In the genomic region with DNA sequence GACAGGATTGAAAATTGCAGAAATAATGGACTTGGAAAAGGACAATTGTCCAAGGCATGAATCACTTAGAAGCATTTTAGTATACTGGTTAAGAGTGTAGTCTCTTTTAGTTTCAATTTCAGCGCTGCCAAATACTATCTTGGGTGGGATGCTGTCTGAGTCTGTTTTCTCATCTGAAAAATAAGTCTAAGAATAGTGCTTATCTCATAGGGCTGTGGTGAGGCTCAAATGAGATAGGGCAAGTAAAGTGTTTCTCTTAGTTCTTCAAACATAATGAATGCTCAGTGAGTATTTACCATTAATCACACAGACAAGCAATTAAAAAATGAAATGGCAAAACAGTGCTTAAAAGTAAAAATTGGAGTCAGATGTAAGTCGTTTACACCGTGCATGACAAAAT, we compare ENCODE assay signal across 14 cellular contexts. TPM values are rescaled to one million over a fixed set of nuclear protein-coding genes. Genes with fewer than 3 reads are reported as not detected.
DNase-seq lines count a peak whose midpoint lies in the region; ATAC-seq and TF ChIP-seq lines count a peak whose summit lies in the region.
"Had no signal": no experiment of that assay in that cellular context is flagged by ENCODE, and none has a peak within 500 bp of the region (broad histone marks: within the 10 kb centered on the region; RNA-seq: fewer than 3 reads in every experiment).

No MANE protein-coding gene starts in this region.

- no peak overlapping the region for H4K8ac ChIP-seq in IMR-90 (ENCODE audit: low read depth in 2 of 2, low read length in 2 of 2)

- H3K9me3 Mint-ChIP-seq in mesothelial cell of epicardium: peaks cover 7% of the 10 kb centered on the region
- H3K9me3 Mint-ChIP-seq: stimulated activated effector memory CD8-positive, alpha-beta T cell treated with anti-CD3 and anti-CD28 coated beads, Interleukin-12 subunit alpha, Interleukin-12 subunit beta, amount 100 ng/mL, for 72 hours had no signal

- no peak overlapping the region for H2AK5ac ChIP-seq in IMR-90 (ENCODE audit: low read depth, low read length)

- no peak overlapping the region for H2BK5ac ChIP-seq in IMR-90 (ENCODE audit: low read depth, low read length, poor library complexity, severe bottlenecking)

- TF ChIP-seq CTCF in AG10803 (conservative IDR thresholded peaks at IDR 0.05; ENCODE audit: low read length) (no peak), IMR-90 (conservative IDR thresholded peaks at IDR 0.05; ENCODE audit: low read depth, low read length) (no peak), mesothelial cell of epicardium (IDR thresholded peaks at IDR 0.05; ENCODE audit: unreplicated experiment) (no peak)

- CTCF ChIA-PET in IMR-90 (lab: Yijun Ruan, JAX): no interaction called here

- no peak overlapping the region for H3K14ac ChIP-seq in IMR-90 (replicated peaks; ENCODE audit: low read depth, low read length)

- intact Hi-C loops in IMR-90 (cut with micrococcal nuclease): no loop called here

- no peak overlapping the region for H3K4me3 Mint-ChIP-seq in mesothelial cell of epicardium
- no peak overlapping the region for H3K4me3 Mint-ChIP-seq in T-helper 17 cell
- H3K4me3 Mint-ChIP-seq: CD4-positive, CD25-positive, alpha-beta regulatory T cell; stimulated activated effector memory CD8-positive, alpha-beta T cell treated with anti-CD3 and anti-CD28 coated beads, Interleukin-12 subunit alpha, Interleukin-12 subunit beta, amount 100 ng/mL, for 72 hours had no signal

- H3K9ac ChIP-seq in IMR-90 (ENCODE audit: low read depth, low read length): no peak overlapping the region
- H3K9ac ChIP-seq in endocrine pancreas (ENCODE audit: control insufficient read depth, insufficient read depth, low read length): no peak overlapping the region

- H2BK120ac ChIP-seq in IMR-90 (ENCODE audit: low read depth, low read length): no peak overlapping the region

- no peaks in the 10 kb centered on the region for H3K79me1 ChIP-seq in IMR-90 (ENCODE audit: low read depth in 1 of 2, low read length in 2 of 2)

- no peak overlapping the region for H3K4me3 ChIP-seq in AG10803 (ENCODE audit: low read length)
- H3K4me3 ChIP-seq in IMR-90 (ENCODE audit: insufficient read depth, low read depth, low read length): no peak overlapping the region
- peak overlapping the region; percentile 57 for H3K4me3 ChIP-seq in endocrine pancreas (ENCODE audit: control insufficient read depth, insufficient read depth, low read length)

- DNase-seq in AG10803 (ENCODE audit: low read depth): peak; percentile 16
- no peak for DNase-seq in IMR-90
- DNase-seq in mesothelial cell of epicardium (ENCODE audit: low spot score in 2 of 2, unreplicated experiment in 2 of 2): no peak
- DNase-seq in NCI-H526 treated with DMSO at 0.1 percent for 48 hours (lab: John Stamatoyannopoulos, UW): no peak
- no peak for DNase-seq in T-helper 17 cell
- DNase-seq in KG1 (lab: John Stamatoyannopoulos, UW): no peak
- DNase-seq: activated CD4-positive, alpha-beta T cell treated with anti-CD3 and anti-CD28 coated beads for 1 hour; CD4-positive, CD25-positive, alpha-beta regulatory T cell; SIG-M5 had no signal

- H4K5ac ChIP-seq in IMR-90 (ENCODE audit: low read depth, low read length): no peak overlapping the region

- POLR2A ChIA-PET in IMR-90 (lab: Charles Lee; ENCODE audit: unreplicated experiment): no interaction called here

- no peaks in the 10 kb centered on the region for H3K36me3 ChIP-seq in IMR-90 (ENCODE audit: control insufficient read depth, insufficient read depth, low read length)
- H3K36me3 ChIP-seq in endocrine pancreas (ENCODE audit: control insufficient read depth, insufficient read depth, low read length): no peaks in the 10 kb centered on the region

- no peak overlapping the region for H3K56ac ChIP-seq in IMR-90 (ENCODE audit: extremely low read depth, insufficient read depth, low read length)

- peaks cover 13% of the 10 kb centered on the region for H3K4me1 Mint-ChIP-seq in mesothelial cell of epicardium
- peaks cover 3% of the 10 kb centered on the region for H3K4me1 Mint-ChIP-seq in T-helper 17 cell
- H3K4me1 Mint-ChIP-seq: stimulated activated effector memory CD8-positive, alpha-beta T cell treated with anti-CD3 and anti-CD28 coated beads, Interleukin-12 subunit alpha, Interleukin-12 subunit beta, amount 100 ng/mL, for 72 hours had no signal

- peak overlapping the region; percentile 45; the same call in 1 of the 2 replicates for H3K4me2 ChIP-seq in IMR-90 (ENCODE audit: low read depth, low read length)

- no peak for TF ChIP-seq POLR2A in IMR-90 (IDR thresholded peaks at IDR 0.05; ENCODE audit: low read depth, low read length)

- no peak overlapping the region for H2AK9ac ChIP-seq in IMR-90 (replicated peaks; ENCODE audit: low read depth, low read length, poor library complexity)

- H3K36me3 Mint-ChIP-seq in mesothelial cell of epicardium (no peaks in the 10 kb centered on the region), T-helper 17 cell (ENCODE audit: low read depth) (no peaks in the 10 kb centered on the region)
- H3K36me3 Mint-ChIP-seq: CD4-positive, CD25-positive, alpha-beta regulatory T cell; stimulated activated effector memory CD8-positive, alpha-beta T cell treated with anti-CD3 and anti-CD28 coated beads, Interleukin-12 subunit alpha, Interleukin-12 subunit beta, amount 100 ng/mL, for 72 hours had no signal

- BruUV-seq in IMR-90 (replicated peaks; lab: Mats Ljungman, UMichigan): no TSS peak

- no peak overlapping the region for H2AFZ ChIP-seq in IMR-90 (replicated peaks; ENCODE audit: low read length, poor library complexity)

- in situ Hi-C loops in IMR-90 (cut with MboI; ENCODE audit: low sequenced_read_pairs): no loop called here

- H3K27ac ChIP-seq in IMR-90 (ENCODE audit: insufficient read depth, low read length): no peak overlapping the region
- H3K27ac ChIP-seq: HL-60 had no signal

- ATAC-seq in IMR-90 (ENCODE audit: low read depth) (no peak), HG03025 (IDR thresholded peaks at IDR 0.05; ENCODE audit: low FRiP score, unreplicated experiment) (no peak), T-helper 17 cell (no peak)
- ATAC-seq: stimulated activated effector memory CD8-positive, alpha-beta T cell treated with anti-CD3 and anti-CD28 coated beads, Interleukin-12 subunit alpha, Interleukin-12 subunit beta, amount 100 ng/mL, for 72 hours had no signal

- no peak overlapping the region for H3K18ac ChIP-seq in IMR-90 (ENCODE audit: low read depth, low read length)

- no peaks in the 10 kb centered on the region for H3K27me3 ChIP-seq in IMR-90 (ENCODE audit: control insufficient read depth, insufficient read depth, low read length)
- no peaks in the 10 kb centered on the region for H3K27me3 ChIP-seq in endocrine pancreas (ENCODE audit: control insufficient read depth, insufficient read depth, low read length)

- TF ChIP-seq RAD21 in IMR-90 (IDR thresholded peaks at IDR 0.05; ENCODE audit: low read length): no peak

- H2BK15ac ChIP-seq in IMR-90 (ENCODE audit: low read depth, low read length): no peak overlapping the region

- no peaks in the 10 kb centered on the region for H4K20me1 ChIP-seq in IMR-90 (ENCODE audit: insufficient read depth, low read length)

- no peak overlapping the region for H4K91ac ChIP-seq in IMR-90 (ENCODE audit: insufficient read depth, low read depth, low read length)

- no peak overlapping the region for H3K23ac ChIP-seq in IMR-90 (ENCODE audit: low read depth, low read length)

- peak overlapping the region; percentile 63 for H3K27ac Mint-ChIP-seq in mesothelial cell of epicardium
- H3K27ac Mint-ChIP-seq in T-helper 17 cell: no peak overlapping the region
- H3K27ac Mint-ChIP-seq: activated T-helper 2 cell treated with anti-CD3 and anti-CD28 coated beads, Interferon-gamma antibody, Interleukin-2, Interleukin-4, amounts not matched to agents 10 μg/mL and 5 μg/mL and 100 μg/mL, durations not matched to agents 14 hours and 24 hours and 36 hours; stimulated activated effector memory CD8-positive, alpha-beta T cell treated with anti-CD3 and anti-CD28 coated beads, Interleukin-12 subunit alpha, Interleukin-12 subunit beta, amount 100 ng/mL, for 72 hours had no signal

- no CpG with 5 or more reads among the region's 3 CpGs for WGBS in IMR-90 (ENCODE audit: extremely low coverage in 2 of 2, insufficient read length in 1 of 2), 2 experiments

- H3K9me3 ChIP-seq in IMR-90 (ENCODE audit: control insufficient read depth, insufficient read depth, low read length) (no peaks in the 10 kb centered on the region), endocrine pancreas (ENCODE audit: control insufficient read depth, low read length) (no peaks in the 10 kb centered on the region), T-helper 17 cell (ENCODE audit: control insufficient read depth, low read length, poor library complexity, severe bottlenecking) (no peaks in the 10 kb centered on the region)

- dilution Hi-C loops in IMR-90 (cut with HindIII; ENCODE audit: low sequenced_read_pairs, unreplicated experiment): no loop called here

- no peak overlapping the region for H3K4ac ChIP-seq in IMR-90 (ENCODE audit: low read depth, low read length)

- H3K4me1 ChIP-seq in IMR-90 (ENCODE audit: control insufficient read depth, insufficient read depth, low read length) (no peaks in the 10 kb centered on the region), endocrine pancreas (ENCODE audit: control insufficient read depth, insufficient read depth, low read length) (peaks cover 7% of the 10 kb centered on the region)

- no peaks in the 10 kb centered on the region for H3K27me3 Mint-ChIP-seq in mesothelial cell of epicardium (ENCODE audit: low read depth)
- H3K27me3 Mint-ChIP-seq in T-helper 17 cell: no peaks in the 10 kb centered on the region

- no peak overlapping the region for H2BK20ac ChIP-seq in IMR-90 (ENCODE audit: low read depth, low read length)

- H3K9me1 ChIP-seq in IMR-90 (ENCODE audit: insufficient read depth, low read length): no peaks in the 10 kb centered on the region

TF ChIP-seq in IMR-90, 13 proteins besides CTCF, POLR2A, EP300 and RAD21 (continues in another document):
- no peak for TF ChIP-seq RCOR1 (IDR thresholded peaks at IDR 0.05; ENCODE audit: insufficient replicate concordance, low read length)
- no peak for TF ChIP-seq CEBPB (IDR thresholded peaks at IDR 0.05; ENCODE audit: low read depth, low read length)
- TF ChIP-seq BHLHE40 (IDR thresholded peaks at IDR 0.05; ENCODE audit: low read depth, low read length): no peak
- TF ChIP-seq MXI1 (IDR thresholded peaks at IDR 0.05; ENCODE audit: borderline replicate concordance, low read depth, low read length): no peak
- TF ChIP-seq MAZ (IDR thresholded peaks at IDR 0.05; ENCODE audit: borderline replicate concordance, low read depth, low read length): no peak
- TF ChIP-seq MAFK (IDR thresholded peaks at IDR 0.05; ENCODE audit: low read depth, low read length): no peak

RNA-seq across cellular contexts. Expression of a gene that starts 45.9 kb away (rescaled TPM):
- total RNA-seq in IMR-90 (2012; rRNA removed) (12.2 and 23.1 TPM in 2 replicates), mesothelial cell of epicardium (32.7 to 36.9 TPM (median 36.8 TPM) in 3 replicates), T-helper 17 cell (10 to 100 TPM; 51.4 to 54.2 TPM)
- 9.9 and 11.6 TPM in 2 replicates for polyA plus RNA-seq in IMR-90 (2012; rRNA removed)
- polyA plus RNA-seq in IMR-90 (2012; cell fraction: cytosol; rRNA removed): 8.5 and 15.2 TPM in 2 replicates
- polyA plus RNA-seq in IMR-90 (2012; cell fraction: nucleus; rRNA removed; ENCODE audit: low replicate concordance): 1.8 and 6.6 TPM in 2 replicates
